ENCODE assay signal across 8 cellular contexts in the genomic region with DNA sequence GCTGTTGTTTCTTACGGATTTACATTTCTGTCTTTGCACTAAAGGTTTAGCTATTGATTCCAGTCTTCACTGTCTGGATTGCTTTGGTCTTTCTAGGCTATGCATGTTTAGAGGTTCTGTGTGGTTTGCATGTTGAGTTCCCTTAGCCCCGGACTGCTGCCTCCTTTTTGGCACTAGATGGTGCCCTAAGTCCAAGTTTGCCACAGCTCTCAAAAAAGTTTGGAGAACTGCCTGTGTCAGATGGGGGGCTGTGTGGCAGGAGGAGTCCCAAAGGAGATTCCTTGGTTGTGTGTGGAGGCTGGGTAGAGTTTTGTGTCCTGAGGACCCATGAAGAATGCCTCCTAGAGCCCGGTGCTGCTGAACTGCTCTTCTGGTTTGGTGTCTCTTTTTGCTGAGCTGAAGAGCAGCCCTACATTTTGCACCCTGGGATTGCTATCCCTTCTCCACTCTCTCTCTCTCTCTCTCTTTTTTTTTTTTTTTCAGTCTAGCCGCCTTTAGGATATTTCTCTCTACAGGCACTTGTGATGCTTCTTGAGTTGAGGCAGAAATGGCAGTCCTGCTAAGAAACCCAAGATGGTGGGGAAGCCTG.
A peak's percentile ranks its signal among the peaks of the same experiment; 100 is the strongest.
DNase-seq lines count a peak whose midpoint lies in the region; TF ChIP-seq lines count a peak whose summit lies in the region.

No MANE protein-coding gene starts in this region.

- H3K4me1 ChIP-seq in sigmoid colon, result peaks cover 0 to 18% (median 10%) of the 10 kb centered on the region in 4 donors
- no peaks in the 10 kb centered on the region for H3K4me1 ChIP-seq in effector memory CD4-positive, alpha-beta T cell (ENCODE audit: control insufficient read depth, insufficient read depth, low read length, poor library complexity, severe bottlenecking)

- no peaks in the 10 kb centered on the region for H3K36me3 ChIP-seq in sigmoid colon
- no peaks in the 10 kb centered on the region for H3K36me3 ChIP-seq in effector memory CD4-positive, alpha-beta T cell (ENCODE audit: control insufficient read depth, insufficient read depth, low read length)

- intact Hi-C loops in sigmoid colon (cut with DNase I), result loop anchor here (2.0 to 10.0 kb wide), 3 partner anchors 73 to 311 kb away; a partner anchor contains a TSS

- H3K9me3 Mint-ChIP-seq in activated CD4-positive, alpha-beta T cell treated with anti-CD3 and anti-CD28 coated beads, Interleukin-2, amount 10 ng/mL, durations not matched to agents 7 days and 5 days, result no peaks in the 10 kb centered on the region

- POLR2A ChIA-PET in activated CD4-positive, alpha-beta T cell treated with anti-CD3 and anti-CD28 coated beads, Interleukin-2, amount 10 ng/mL, durations not matched to agents 7 days and 5 days (lab: Charles Lee), result no interaction called here

- TF ChIP-seq EP300 in sigmoid colon (IDR thresholded peaks at IDR 0.05), result no peak

- no peak overlapping the region for H3K27ac ChIP-seq in sigmoid colon
- H3K27ac ChIP-seq in effector memory CD4-positive, alpha-beta T cell (ENCODE audit: insufficient read depth, low read length, poor library complexity, severe bottlenecking), result no peak overlapping the region

- H3K27ac Mint-ChIP-seq in activated CD4-positive, alpha-beta T cell treated with anti-CD3 and anti-CD28 coated beads, Interleukin-2, amount 10 ng/mL, durations not matched to agents 7 days and 5 days, result no peak overlapping the region

- CTCF ChIA-PET in activated CD4-positive, alpha-beta T cell treated with anti-CD3 and anti-CD28 coated beads, Interleukin-2, amount 10 ng/mL, durations not matched to agents 7 days and 5 days (lab: Charles Lee), result interaction anchor here (0.7 to 1.3 kb wide), 3 partner anchors 65 to 200 kb away, joined by 3 read pairs; no protein-coding TSS in a partner anchor

- 53 to 60% methylated on average over 4 of the region's 4 CpGs for WGBS in sigmoid colon, 2 donors

- TF ChIP-seq CTCF in sigmoid colon (IDR thresholded peaks at IDR 0.05), result peak; percentile 42 to 72 (median 54)

- H3K4me1 Mint-ChIP-seq in activated CD4-positive, alpha-beta T cell treated with anti-CD3 and anti-CD28 coated beads, Interleukin-2, amount 10 ng/mL, durations not matched to agents 7 days and 5 days, result no peaks in the 10 kb centered on the region

- no peak for TF ChIP-seq POLR2A in sigmoid colon (IDR thresholded peaks at IDR 0.05)

- no peak overlapping the region for H3K4me3 ChIP-seq in sigmoid colon
- no peak overlapping the region for H3K4me3 ChIP-seq in effector memory CD4-positive, alpha-beta T cell (ENCODE audit: insufficient read depth, low read depth, low read length, poor library complexity, severe bottlenecking)

- H3K4me3 Mint-ChIP-seq in activated CD4-positive, alpha-beta T cell treated with anti-CD3 and anti-CD28 coated beads, Interleukin-2, amount 10 ng/mL, durations not matched to agents 7 days and 5 days, result no peak overlapping the region

- peaks cover 42% of the 10 kb centered on the region for H3K27me3 Mint-ChIP-seq in activated CD4-positive, alpha-beta T cell treated with anti-CD3 and anti-CD28 coated beads, Interleukin-2, amount 10 ng/mL, durations not matched to agents 7 days and 5 days

- H3K27me3 ChIP-seq in sigmoid colon, result no peaks in the 10 kb centered on the region
- no peaks in the 10 kb centered on the region for H3K27me3 ChIP-seq in effector memory CD4-positive, alpha-beta T cell (replicated peaks; ENCODE audit: control insufficient read depth, insufficient read depth, low read length, poor library complexity, severe bottlenecking)

- H3K9me3 ChIP-seq in sigmoid colon, result no peaks in the 10 kb centered on the region
- no peaks in the 10 kb centered on the region for H3K9me3 ChIP-seq in effector memory CD4-positive, alpha-beta T cell (ENCODE audit: control insufficient read depth, low read length)

- H3K36me3 Mint-ChIP-seq in activated CD4-positive, alpha-beta T cell treated with anti-CD3 and anti-CD28 coated beads, Interleukin-2, amount 10 ng/mL, durations not matched to agents 7 days and 5 days (ENCODE audit: low read depth), result no peaks in the 10 kb centered on the region

- DNase-seq in activated CD8-positive, alpha-beta memory T cell treated with anti-CD3 and anti-CD28 coated beads for 24 hours, result peak; percentile 59
- no peak for DNase-seq in activated CD8-positive, alpha-beta memory T cell treated with anti-CD3 and anti-CD28 coated beads, Interleukin-2, amount 50 U/mL, for 48 hours
- DNase-seq in GOT3 (lab: John Stamatoyannopoulos, UW) (peak; percentile 43), MV-4-11 (lab: John Stamatoyannopoulos, UW) (peak; percentile 50), foreskin melanocyte (peak; percentile 52), sigmoid colon (peak; percentile 69)
- peak; percentile 51 for DNase-seq in activated CD4-positive, alpha-beta T cell treated with anti-CD3 and anti-CD28 coated beads, Interleukin-2, amount 10 ng/mL, durations not matched to agents 7 days and 5 days
- DNase-seq in effector memory CD4-positive, alpha-beta T cell, result no peak

Comparison
In these comparisons a context has a peak if more than half of its experiments do, and no peak if none do; other contexts are left out.
1. DNase-seq: peak in activated CD8-positive, alpha-beta memory T cell treated with anti-CD3 and anti-CD28 coated beads for 24 hours (single experiment), GOT3 (single experiment), MV-4-11 (single experiment), activated CD4-positive, alpha-beta T cell treated with anti-CD3 and anti-CD28 coated beads, Interleukin-2, amount 10 ng/mL, durations not matched to agents 7 days and 5 days (single experiment), foreskin melanocyte (single experiment) and sigmoid colon (single experiment); none in activated CD8-positive, alpha-beta memory T cell treated with anti-CD3 and anti-CD28 coated beads, Interleukin-2, amount 50 U/mL, for 48 hours (single experiment) and effector memory CD4-positive, alpha-beta T cell (0 of 3).